In the genomic region with DNA sequence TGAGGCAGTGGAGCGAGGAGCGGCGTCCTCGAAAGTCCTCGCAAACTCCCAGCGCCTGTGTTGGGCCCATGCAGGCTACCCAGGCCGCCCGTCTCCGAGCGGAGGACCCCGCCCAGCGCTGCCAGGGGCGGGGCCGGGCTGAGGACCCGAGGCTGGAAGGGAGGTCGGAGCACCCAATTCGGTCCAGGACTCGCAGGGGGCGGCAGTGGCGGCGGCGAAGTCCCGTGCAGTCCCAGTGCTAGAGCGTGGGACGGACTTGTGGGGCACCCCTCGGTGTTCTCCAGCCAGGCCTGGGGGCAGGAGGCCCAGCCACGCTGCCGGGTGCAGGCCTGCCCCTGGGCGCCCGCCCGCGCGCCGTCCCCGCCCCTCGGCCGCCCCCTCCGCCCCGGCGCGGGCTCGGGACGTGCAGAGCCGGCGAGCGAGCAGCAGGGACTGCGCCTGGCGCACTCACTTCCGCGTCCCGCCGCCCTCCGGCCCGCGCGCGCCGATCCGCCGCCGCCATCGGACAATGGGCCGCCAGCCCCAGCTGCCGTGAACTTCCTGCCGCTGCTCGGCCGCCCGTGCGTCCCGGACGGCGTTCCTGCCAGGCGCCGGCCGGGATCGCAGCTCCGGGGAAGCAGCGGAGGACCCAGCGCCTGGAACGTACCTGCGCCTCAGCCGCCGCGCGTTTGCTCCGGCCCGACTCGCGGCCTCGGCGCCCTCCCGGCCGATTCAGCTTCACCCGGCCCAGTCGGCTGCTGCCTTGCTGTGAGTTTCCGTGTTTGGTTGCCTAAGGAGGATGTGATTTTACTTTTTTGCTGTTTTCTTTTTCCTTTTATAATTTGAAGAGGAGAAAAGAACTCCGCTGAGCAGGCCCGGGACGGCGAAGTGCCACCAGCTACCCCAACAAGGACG, we compare ENCODE assay signal across 1 cellular context.
TF ChIP-seq lines count a peak whose summit lies in the region.

No MANE protein-coding gene starts in this region.

TF ChIP-seq in HepG2, 621 proteins besides CTCF, POLR2A, EP300 and RAD21 (continued from another document and continues in another):
- TF ChIP-seq, protein P1, sequence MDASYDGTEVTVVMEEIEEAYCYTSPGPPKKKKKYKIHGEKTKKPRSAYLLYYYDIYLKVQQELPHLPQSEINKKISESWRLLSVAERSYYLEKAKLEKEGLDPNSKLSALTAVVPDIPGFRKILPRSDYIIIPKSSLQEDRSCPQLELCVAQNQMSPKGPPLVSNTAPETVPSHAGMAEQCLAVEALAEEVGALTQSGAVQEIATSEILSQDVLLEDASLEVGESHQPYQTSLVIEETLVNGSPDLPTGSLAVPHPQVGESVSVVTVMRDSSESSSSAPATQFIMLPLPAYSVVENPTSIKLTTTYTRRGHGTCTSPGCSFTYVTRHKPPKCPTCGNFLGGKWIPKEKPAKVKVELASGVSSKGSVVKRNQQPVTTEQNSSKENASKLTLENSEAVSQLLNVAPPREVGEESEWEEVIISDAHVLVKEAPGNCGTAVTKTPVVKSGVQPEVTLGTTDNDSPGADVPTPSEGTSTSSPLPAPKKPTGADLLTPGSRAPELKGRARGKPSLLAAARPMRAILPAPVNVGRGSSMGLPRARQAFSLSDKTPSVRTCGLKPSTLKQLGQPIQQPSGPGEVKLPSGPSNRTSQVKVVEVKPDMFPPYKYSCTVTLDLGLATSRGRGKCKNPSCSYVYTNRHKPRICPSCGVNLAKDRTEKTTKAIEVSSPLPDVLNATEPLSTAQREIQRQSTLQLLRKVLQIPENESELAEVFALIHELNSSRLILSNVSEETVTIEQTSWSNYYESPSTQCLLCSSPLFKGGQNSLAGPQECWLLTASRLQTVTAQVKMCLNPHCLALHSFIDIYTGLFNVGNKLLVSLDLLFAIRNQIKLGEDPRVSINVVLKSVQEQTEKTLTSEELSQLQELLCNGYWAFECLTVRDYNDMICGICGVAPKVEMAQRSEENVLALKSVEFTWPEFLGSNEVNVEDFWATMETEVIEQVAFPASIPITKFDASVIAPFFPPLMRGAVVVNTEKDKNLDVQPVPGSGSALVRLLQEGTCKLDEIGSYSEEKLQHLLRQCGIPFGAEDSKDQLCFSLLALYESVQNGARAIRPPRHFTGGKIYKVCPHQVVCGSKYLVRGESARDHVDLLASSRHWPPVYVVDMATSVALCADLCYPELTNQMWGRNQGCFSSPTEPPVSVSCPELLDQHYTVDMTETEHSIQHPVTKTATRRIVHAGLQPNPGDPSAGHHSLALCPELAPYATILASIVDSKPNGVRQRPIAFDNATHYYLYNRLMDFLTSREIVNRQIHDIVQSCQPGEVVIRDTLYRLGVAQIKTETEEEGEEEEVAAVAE (CRISPR knock-in tag; IDR thresholded peaks at IDR 0.05; ENCODE audit: borderline replicate concordance): no peak
- TF ChIP-seq MZF1 (CRISPR knock-in tag; IDR thresholded peaks at IDR 0.05; ENCODE audit: borderline replicate concordance): no peak
- no peak for TF ChIP-seq JUNB (CRISPR knock-in tag; IDR thresholded peaks at IDR 0.05; ENCODE audit: borderline replicate concordance)
- TF ChIP-seq ZSCAN30 (CRISPR knock-in tag; IDR thresholded peaks at IDR 0.05): no peak
- no peak for TF ChIP-seq ZSCAN29 (CRISPR knock-in tag; conservative IDR thresholded peaks at IDR 0.05)
- peak; percentile 58; the same call in 1 of the 2 replicates for TF ChIP-seq KMT2A (CRISPR knock-in tag; IDR thresholded peaks at IDR 0.05)
- TF ChIP-seq, protein P2, sequence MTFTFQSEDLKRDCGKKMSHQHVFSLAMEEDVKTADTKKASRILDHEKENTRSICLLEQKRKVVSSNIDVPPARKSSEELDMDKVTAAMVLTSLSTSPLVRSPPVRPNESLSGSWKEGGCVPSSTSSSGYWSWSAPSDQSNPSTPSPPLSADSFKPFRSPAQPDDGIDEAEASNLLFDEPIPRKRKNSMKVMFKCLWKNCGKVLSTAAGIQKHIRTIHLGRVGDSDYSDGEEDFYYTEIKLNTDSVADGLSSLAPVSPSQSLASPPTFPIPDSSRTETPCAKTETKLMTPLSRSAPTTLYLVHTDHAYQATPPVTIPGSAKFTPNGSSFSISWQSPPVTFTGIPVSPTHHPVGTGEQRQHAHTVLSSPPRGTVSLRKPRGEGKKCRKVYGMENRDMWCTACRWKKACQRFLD (CRISPR knock-in tag; IDR thresholded peaks at IDR 0.05; ENCODE audit: borderline replicate concordance): no peak
- 0 out of 2 replicates have a peak, but pooled peaks have one; percentile 49 for TF ChIP-seq SNAI1 (CRISPR knock-in tag; IDR thresholded peaks at IDR 0.05; ENCODE audit: borderline replicate concordance)
- TF ChIP-seq, protein P3, sequence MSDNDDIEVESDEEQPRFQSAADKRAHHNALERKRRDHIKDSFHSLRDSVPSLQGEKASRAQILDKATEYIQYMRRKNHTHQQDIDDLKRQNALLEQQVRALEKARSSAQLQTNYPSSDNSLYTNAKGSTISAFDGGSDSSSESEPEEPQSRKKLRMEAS (IDR thresholded peaks at IDR 0.05): no peak; the same call in 1 of the 2 replicates
- TF ChIP-seq MYNN (CRISPR knock-in tag; IDR thresholded peaks at IDR 0.05; ENCODE audit: low read depth): no peak
- TF ChIP-seq AHR (CRISPR knock-in tag; IDR thresholded peaks at IDR 0.05): 0 out of 2 replicates have a peak, but pooled peaks have one; percentile 16
- TF ChIP-seq, protein P4, sequence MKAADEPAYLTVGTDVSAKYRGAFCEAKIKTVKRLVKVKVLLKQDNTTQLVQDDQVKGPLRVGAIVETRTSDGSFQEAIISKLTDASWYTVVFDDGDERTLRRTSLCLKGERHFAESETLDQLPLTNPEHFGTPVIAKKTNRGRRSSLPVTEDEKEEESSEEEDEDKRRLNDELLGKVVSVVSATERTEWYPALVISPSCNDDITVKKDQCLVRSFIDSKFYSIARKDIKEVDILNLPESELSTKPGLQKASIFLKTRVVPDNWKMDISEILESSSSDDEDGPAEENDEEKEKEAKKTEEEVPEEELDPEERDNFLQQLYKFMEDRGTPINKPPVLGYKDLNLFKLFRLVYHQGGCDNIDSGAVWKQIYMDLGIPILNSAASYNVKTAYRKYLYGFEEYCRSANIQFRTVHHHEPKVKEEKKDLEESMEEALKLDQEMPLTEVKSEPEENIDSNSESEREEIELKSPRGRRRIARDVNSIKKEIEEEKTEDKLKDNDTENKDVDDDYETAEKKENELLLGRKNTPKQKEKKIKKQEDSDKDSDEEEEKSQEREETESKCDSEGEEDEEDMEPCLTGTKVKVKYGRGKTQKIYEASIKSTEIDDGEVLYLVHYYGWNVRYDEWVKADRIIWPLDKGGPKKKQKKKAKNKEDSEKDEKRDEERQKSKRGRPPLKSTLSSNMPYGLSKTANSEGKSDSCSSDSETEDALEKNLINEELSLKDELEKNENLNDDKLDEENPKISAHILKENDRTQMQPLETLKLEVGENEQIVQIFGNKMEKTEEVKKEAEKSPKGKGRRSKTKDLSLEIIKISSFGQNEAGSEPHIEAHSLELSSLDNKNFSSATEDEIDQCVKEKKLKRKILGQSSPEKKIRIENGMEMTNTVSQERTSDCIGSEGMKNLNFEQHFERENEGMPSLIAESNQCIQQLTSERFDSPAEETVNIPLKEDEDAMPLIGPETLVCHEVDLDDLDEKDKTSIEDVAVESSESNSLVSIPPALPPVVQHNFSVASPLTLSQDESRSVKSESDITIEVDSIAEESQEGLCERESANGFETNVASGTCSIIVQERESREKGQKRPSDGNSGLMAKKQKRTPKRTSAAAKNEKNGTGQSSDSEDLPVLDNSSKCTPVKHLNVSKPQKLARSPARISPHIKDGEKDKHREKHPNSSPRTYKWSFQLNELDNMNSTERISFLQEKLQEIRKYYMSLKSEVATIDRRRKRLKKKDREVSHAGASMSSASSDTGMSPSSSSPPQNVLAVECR (CRISPR knock-in tag; IDR thresholded peaks at IDR 0.05; ENCODE audit: borderline replicate concordance): peak; percentile 36
- TF ChIP-seq ZFP37 (CRISPR knock-in tag; IDR thresholded peaks at IDR 0.05; ENCODE audit: borderline replicate concordance): no peak
- TF ChIP-seq ZNF567 (CRISPR knock-in tag; IDR thresholded peaks at IDR 0.05; ENCODE audit: borderline replicate concordance): peak; percentile 50; the same call in 1 of the 2 replicates
- TF ChIP-seq ZNF720 (CRISPR knock-in tag; IDR thresholded peaks at IDR 0.05): no peak
- peak; percentile 23 for TF ChIP-seq RFXAP (CRISPR knock-in tag; IDR thresholded peaks at IDR 0.05; ENCODE audit: borderline replicate concordance)
- TF ChIP-seq ZNF136 (CRISPR knock-in tag; IDR thresholded peaks at IDR 0.05; ENCODE audit: low read depth): no peak
- no peak for TF ChIP-seq KLF15 (CRISPR knock-in tag; IDR thresholded peaks at IDR 0.05; ENCODE audit: borderline replicate concordance)
- TF ChIP-seq, protein P5, sequence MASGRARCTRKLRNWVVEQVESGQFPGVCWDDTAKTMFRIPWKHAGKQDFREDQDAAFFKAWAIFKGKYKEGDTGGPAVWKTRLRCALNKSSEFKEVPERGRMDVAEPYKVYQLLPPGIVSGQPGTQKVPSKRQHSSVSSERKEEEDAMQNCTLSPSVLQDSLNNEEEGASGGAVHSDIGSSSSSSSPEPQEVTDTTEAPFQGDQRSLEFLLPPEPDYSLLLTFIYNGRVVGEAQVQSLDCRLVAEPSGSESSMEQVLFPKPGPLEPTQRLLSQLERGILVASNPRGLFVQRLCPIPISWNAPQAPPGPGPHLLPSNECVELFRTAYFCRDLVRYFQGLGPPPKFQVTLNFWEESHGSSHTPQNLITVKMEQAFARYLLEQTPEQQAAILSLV (CRISPR knock-in tag; IDR thresholded peaks at IDR 0.05; ENCODE audit: borderline replicate concordance): no peak
- TF ChIP-seq FOSL2 (CRISPR knock-in tag; IDR thresholded peaks at IDR 0.05): no peak
- TF ChIP-seq RNF2 (conservative IDR thresholded peaks at IDR 0.05; ENCODE audit: low read depth): no peak
- TF ChIP-seq MATR3 (CRISPR knock-in tag; IDR thresholded peaks at IDR 0.05): no peak
- TF ChIP-seq ZNF816 (CRISPR knock-in tag; IDR thresholded peaks at IDR 0.05; ENCODE audit: borderline replicate concordance): no peak
- no peak for TF ChIP-seq SP140L (CRISPR knock-in tag; IDR thresholded peaks at IDR 0.05; ENCODE audit: borderline replicate concordance)
- no peak for TF ChIP-seq ZNF496 (CRISPR knock-in tag; IDR thresholded peaks at IDR 0.05; ENCODE audit: insufficient replicate concordance)
- no peak for TF ChIP-seq ZNF260 (CRISPR knock-in tag; IDR thresholded peaks at IDR 0.05; ENCODE audit: borderline replicate concordance, low read depth)
- no peak; the same call in 1 of the 2 replicates for TF ChIP-seq TMF1 (CRISPR knock-in tag; IDR thresholded peaks at IDR 0.05; ENCODE audit: low read depth)
- no peak for TF ChIP-seq SNRNP70 (IDR thresholded peaks at IDR 0.05; ENCODE audit: low read depth, low read length)
- TF ChIP-seq, protein P6, sequence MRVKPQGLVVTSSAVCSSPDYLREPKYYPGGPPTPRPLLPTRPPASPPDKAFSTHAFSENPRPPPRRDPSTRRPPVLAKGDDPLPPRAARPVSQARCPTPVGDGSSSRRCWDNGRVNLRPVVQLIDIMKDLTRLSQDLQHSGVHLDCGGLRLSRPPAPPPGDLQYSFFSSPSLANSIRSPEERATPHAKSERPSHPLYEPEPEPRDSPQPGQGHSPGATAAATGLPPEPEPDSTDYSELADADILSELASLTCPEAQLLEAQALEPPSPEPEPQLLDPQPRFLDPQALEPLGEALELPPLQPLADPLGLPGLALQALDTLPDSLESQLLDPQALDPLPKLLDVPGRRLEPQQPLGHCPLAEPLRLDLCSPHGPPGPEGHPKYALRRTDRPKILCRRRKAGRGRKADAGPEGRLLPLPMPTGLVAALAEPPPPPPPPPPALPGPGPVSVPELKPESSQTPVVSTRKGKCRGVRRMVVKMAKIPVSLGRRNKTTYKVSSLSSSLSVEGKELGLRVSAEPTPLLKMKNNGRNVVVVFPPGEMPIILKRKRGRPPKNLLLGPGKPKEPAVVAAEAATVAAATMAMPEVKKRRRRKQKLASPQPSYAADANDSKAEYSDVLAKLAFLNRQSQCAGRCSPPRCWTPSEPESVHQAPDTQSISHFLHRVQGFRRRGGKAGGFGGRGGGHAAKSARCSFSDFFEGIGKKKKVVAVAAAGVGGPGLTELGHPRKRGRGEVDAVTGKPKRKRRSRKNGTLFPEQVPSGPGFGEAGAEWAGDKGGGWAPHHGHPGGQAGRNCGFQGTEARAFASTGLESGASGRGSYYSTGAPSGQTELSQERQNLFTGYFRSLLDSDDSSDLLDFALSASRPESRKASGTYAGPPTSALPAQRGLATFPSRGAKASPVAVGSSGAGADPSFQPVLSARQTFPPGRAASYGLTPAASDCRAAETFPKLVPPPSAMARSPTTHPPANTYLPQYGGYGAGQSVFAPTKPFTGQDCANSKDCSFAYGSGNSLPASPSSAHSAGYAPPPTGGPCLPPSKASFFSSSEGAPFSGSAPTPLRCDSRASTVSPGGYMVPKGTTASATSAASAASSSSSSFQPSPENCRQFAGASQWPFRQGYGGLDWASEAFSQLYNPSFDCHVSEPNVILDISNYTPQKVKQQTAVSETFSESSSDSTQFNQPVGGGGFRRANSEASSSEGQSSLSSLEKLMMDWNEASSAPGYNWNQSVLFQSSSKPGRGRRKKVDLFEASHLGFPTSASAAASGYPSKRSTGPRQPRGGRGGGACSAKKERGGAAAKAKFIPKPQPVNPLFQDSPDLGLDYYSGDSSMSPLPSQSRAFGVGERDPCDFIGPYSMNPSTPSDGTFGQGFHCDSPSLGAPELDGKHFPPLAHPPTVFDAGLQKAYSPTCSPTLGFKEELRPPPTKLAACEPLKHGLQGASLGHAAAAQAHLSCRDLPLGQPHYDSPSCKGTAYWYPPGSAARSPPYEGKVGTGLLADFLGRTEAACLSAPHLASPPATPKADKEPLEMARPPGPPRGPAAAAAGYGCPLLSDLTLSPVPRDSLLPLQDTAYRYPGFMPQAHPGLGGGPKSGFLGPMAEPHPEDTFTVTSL (CRISPR knock-in tag; IDR thresholded peaks at IDR 0.05; ENCODE audit: borderline replicate concordance): no peak
- no peak for TF ChIP-seq SCMH1 (CRISPR knock-in tag; IDR thresholded peaks at IDR 0.05; ENCODE audit: borderline replicate concordance)
- TF ChIP-seq, protein P7, sequence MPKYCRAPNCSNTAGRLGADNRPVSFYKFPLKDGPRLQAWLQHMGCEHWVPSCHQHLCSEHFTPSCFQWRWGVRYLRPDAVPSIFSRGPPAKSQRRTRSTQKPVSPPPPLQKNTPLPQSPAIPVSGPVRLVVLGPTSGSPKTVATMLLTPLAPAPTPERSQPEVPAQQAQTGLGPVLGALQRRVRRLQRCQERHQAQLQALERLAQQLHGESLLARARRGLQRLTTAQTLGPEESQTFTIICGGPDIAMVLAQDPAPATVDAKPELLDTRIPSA (CRISPR knock-in tag; IDR thresholded peaks at IDR 0.05; ENCODE audit: borderline replicate concordance): no peak
- no peak for TF ChIP-seq ZNF839 (CRISPR knock-in tag; IDR thresholded peaks at IDR 0.05; ENCODE audit: borderline replicate concordance)
- 0 out of 2 replicates have a peak, but pooled peaks have one; percentile 68 for TF ChIP-seq ZNF274 (CRISPR knock-in tag; IDR thresholded peaks at IDR 0.05)
- peak; percentile 17; the same call in 1 of the 2 replicates for TF ChIP-seq ZNF501 (CRISPR knock-in tag; IDR thresholded peaks at IDR 0.05)
- TF ChIP-seq, protein P8, sequence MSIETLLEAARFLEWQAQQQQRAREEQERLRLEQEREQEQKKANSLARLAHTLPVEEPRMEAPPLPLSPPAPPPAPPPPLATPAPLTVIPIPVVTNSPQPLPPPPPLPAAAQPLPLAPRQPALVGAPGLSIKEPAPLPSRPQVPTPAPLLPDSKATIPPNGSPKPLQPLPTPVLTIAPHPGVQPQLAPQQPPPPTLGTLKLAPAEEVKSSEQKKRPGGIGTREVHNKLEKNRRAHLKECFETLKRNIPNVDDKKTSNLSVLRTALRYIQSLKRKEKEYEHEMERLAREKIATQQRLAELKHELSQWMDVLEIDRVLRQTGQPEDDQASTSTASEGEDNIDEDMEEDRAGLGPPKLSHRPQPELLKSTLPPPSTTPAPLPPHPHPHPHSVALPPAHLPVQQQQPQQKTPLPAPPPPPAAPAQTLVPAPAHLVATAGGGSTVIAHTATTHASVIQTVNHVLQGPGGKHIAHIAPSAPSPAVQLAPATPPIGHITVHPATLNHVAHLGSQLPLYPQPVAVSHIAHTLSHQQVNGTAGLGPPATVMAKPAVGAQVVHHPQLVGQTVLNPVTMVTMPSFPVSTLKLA (IDR thresholded peaks at IDR 0.05): no peak
